ENCODE assay signal across 8 cellular contexts in genomic region chr9:20980713-20981481, GRCh38. TPM values are rescaled to one million over a fixed set of nuclear protein-coding genes. Genes with fewer than 3 reads are reported as not detected.
DNase-seq lines count a peak whose midpoint lies in the region; ATAC-seq and TF ChIP-seq lines count a peak whose summit lies in the region.

No MANE protein-coding gene starts in this region.

- TF ChIP-seq CTCF in brain microvascular endothelial cell (IDR thresholded peaks at IDR 0.05; ENCODE audit: low read depth, low read length, missing control alignments) = no peak
- TF ChIP-seq CTCF in omental fat pad (IDR thresholded peaks at IDR 0.05) = no peak
- no peak for TF ChIP-seq CTCF in MM.1S (IDR thresholded peaks at IDR 0.05; ENCODE audit: low read length)
- TF ChIP-seq CTCF in endodermal cell (conservative IDR thresholded peaks at IDR 0.05) = no peak

- DNase-seq in NCI-H2107 treated with DMSO at 0.1 percent for 48 hours (lab: John Stamatoyannopoulos, UW; ENCODE audit: unreplicated experiment) (peak; percentile 13), NCI-H2107 (lab: John Stamatoyannopoulos, UW) (no peak), brain microvascular endothelial cell (peak; percentile 54), omental fat pad (ENCODE audit: low spot score) (no peak), MM.1S (no peak), endodermal cell (no peak)
- no peak for DNase-seq in stimulated activated CD4-positive, alpha-beta T cell treated with anti-CD3 and anti-CD28 coated beads, Interleukin-12 subunit alpha, Interleukin-12 subunit beta, amount 100 ng/mL, for 4 hours

- H3K36me3 ChIP-seq in brain microvascular endothelial cell (replicated peaks) = no peaks in the 10 kb centered on the region
- H3K36me3 ChIP-seq in MM.1S (replicated peaks; ENCODE audit: insufficient read depth, low read length) = no peaks in the 10 kb centered on the region
- peaks cover 36% of the 10 kb centered on the region for H3K36me3 ChIP-seq in endodermal cell (ENCODE audit: control insufficient read depth, insufficient read depth, low read length)

- H3K27ac ChIP-seq in brain microvascular endothelial cell (peak overlapping the region; percentile 33), MM.1S (ENCODE audit: low read length) (no peak overlapping the region), endodermal cell (ENCODE audit: low read depth, low read length) (no peak overlapping the region)

- H3K4me3 Mint-ChIP-seq in endodermal cell = no peak overlapping the region

- H3F3A ChIP-seq in MM.1S (ENCODE audit: insufficient read depth, low read length) = no peaks in the 10 kb centered on the region

- no peak overlapping the region for H3K27ac Mint-ChIP-seq in endodermal cell

- H3K79me2 ChIP-seq in MM.1S (ENCODE audit: low read length) = no peaks in the 10 kb centered on the region

- no peaks in the 10 kb centered on the region for H3K9me3 Mint-ChIP-seq in endodermal cell

- peak; percentile 83 for ATAC-seq in HG03432 (IDR thresholded peaks at IDR 0.05; ENCODE audit: unreplicated experiment)
- peak; percentile 73 for ATAC-seq in omental fat pad (ENCODE audit: low FRiP score)

- H3K4me1 Mint-ChIP-seq in endodermal cell = peaks cover 3% of the 10 kb centered on the region

- H3K4me2 ChIP-seq in MM.1S (ENCODE audit: low read depth, low read length) = no peak overlapping the region

- H3K36me3 Mint-ChIP-seq in endodermal cell (ENCODE audit: low read depth) = peaks cover 41% of the 10 kb centered on the region

- H3K9ac ChIP-seq in MM.1S (ENCODE audit: low read length) = no peak overlapping the region
- no peak overlapping the region for H3K9ac ChIP-seq in endodermal cell (ENCODE audit: extremely low read depth, low read length, poor library complexity, severe bottlenecking)

- H3K9me3 ChIP-seq in MM.1S (replicated peaks; ENCODE audit: insufficient read depth, low read length) = no peaks in the 10 kb centered on the region
- H3K9me3 ChIP-seq in endodermal cell (ENCODE audit: control insufficient read depth, low read length) = peaks cover 9% of the 10 kb centered on the region

- no peak overlapping the region for H2AFZ ChIP-seq in MM.1S (ENCODE audit: low read length)

- WGBS in endodermal cell (ENCODE audit: insufficient coverage in 1 of 2, insufficient read length in 1 of 2), 2 experiments = 96 to 100% methylated on average over 2 to 3 of the region's 3 CpGs

- no peaks in the 10 kb centered on the region for H3K9me2 ChIP-seq in MM.1S (replicated peaks; ENCODE audit: insufficient read depth, low read length)

- no peaks in the 10 kb centered on the region for H3K27me3 Mint-ChIP-seq in endodermal cell (ENCODE audit: insufficient read depth)

- H3K4me1 ChIP-seq in MM.1S (ENCODE audit: low read length) (no peaks in the 10 kb centered on the region), endodermal cell (ENCODE audit: control insufficient read depth, insufficient read depth, low read length) (no peaks in the 10 kb centered on the region)

- H3K4me3 ChIP-seq in brain microvascular endothelial cell (ENCODE audit: low read depth, low read length) (no peak overlapping the region), MM.1S (ENCODE audit: low read length) (no peak overlapping the region), endodermal cell (ENCODE audit: low read length) (no peak overlapping the region)

- in situ Hi-C loops in brain microvascular endothelial cell (cut with HindIII; ENCODE audit: low pct_ligation_motif_present, low sequenced_read_pairs) = no loop called here

- H3K27me3 ChIP-seq in brain microvascular endothelial cell (replicated peaks) = no peaks in the 10 kb centered on the region
- no peaks in the 10 kb centered on the region for H3K27me3 ChIP-seq in MM.1S (replicated peaks; ENCODE audit: insufficient read depth, low read length)
- H3K27me3 ChIP-seq in endodermal cell (ENCODE audit: control insufficient read depth, insufficient read depth, low read length, poor library complexity, severe bottlenecking) = no peaks in the 10 kb centered on the region

- H4K20me1 ChIP-seq in MM.1S (ENCODE audit: insufficient read depth, low read length) = no peaks in the 10 kb centered on the region

RNA-seq across cellular contexts. Expression of gene HACD4, which starts 50.5 kb away (rescaled TPM):
- total RNA-seq in omental fat pad = 1 to 10 TPM; 4.1 to 6.6 (median 5.1) TPM
- 1 to 10 TPM; 1.6 to 1.7 TPM for total RNA-seq in endodermal cell
- polyA plus RNA-seq in endodermal cell (2013, experiment 1 of 2) = 1.5 TPM
- polyA plus RNA-seq in endodermal cell (2013, experiment 2 of 2) = 1.4 TPM

Comparison
In these comparisons a context has a peak if more than half of its experiments do, and no peak if none do; other contexts are left out.
1. DNase-seq: peak in NCI-H2107 treated with DMSO at 0.1 percent for 48 hours (single experiment) and brain microvascular endothelial cell (single experiment); none in NCI-H2107 (single experiment), omental fat pad (single experiment), stimulated activated CD4-positive, alpha-beta T cell treated with anti-CD3 and anti-CD28 coated beads, Interleukin-12 subunit alpha, Interleukin-12 subunit beta, amount 100 ng/mL, for 4 hours (single experiment), MM.1S (single experiment) and endodermal cell (single experiment).